In genomic region chr4:3414421-3415279, GRCh38 we compare ENCODE assay signal across 1 cellular context.
TF ChIP-seq lines count a peak whose summit lies in the region.

No MANE protein-coding gene starts in this region.

TF ChIP-seq in GM12878, 131 proteins besides CTCF, POLR2A, EP300 and RAD21:
- TF ChIP-seq ELK1 (IDR thresholded peaks at IDR 0.05; ENCODE audit: low read depth, low read length) (no peak), ZNF384 (IDR thresholded peaks at IDR 0.05; ENCODE audit: borderline replicate concordance, low read depth, low read length) (no peak), IRF4 (IDR thresholded peaks at IDR 0.05; ENCODE audit: low read depth, low read length) (no peak), IRF3 (IDR thresholded peaks at IDR 0.05) (no peak), MXI1 (IDR thresholded peaks at IDR 0.05; ENCODE audit: low read depth, low read length) (no peak), ZNF217 (IDR thresholded peaks at IDR 0.05) (no peak), RAD51 (IDR thresholded peaks at IDR 0.05) (no peak), TBL1XR1 (IDR thresholded peaks at IDR 0.05; ENCODE audit: low read depth, low read length) (no peak), KDM1A (IDR thresholded peaks at IDR 0.05; ENCODE audit: borderline replicate concordance) (no peak)
